Comparison of ENCODE assay signal across 10 cellular contexts in the genomic region with DNA sequence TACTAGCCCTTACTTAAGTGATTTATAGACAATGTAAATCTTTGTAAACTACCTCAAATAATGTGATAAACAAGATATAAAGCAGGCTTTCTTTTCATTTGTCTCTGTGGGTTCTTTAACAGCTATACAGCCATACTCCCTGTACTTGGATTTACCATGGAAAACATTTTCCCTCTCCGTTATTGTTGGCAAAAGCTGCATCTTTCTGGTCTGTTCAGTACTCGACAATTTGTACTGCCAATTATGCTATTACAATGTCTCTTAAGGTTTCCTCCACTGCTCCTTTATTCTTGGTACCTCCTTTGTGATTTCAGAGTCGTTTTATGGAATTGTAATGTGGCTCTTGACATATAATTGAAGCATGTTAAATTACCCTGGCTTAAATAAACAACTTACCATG.
"Had no signal": no experiment of that assay in that cellular context is flagged by ENCODE, and none has a peak within 500 bp of the region (broad histone marks: within the 10 kb centered on the region; RNA-seq: fewer than 3 reads in every experiment).

No MANE protein-coding gene starts in this region.

- DNase-seq: activated CD4-positive, alpha-beta memory T cell treated with anti-CD3 and anti-CD28 coated beads for 36 hours; activated CD8-positive, alpha-beta memory T cell treated with anti-CD3 and anti-CD28 coated beads, Interleukin-2, amount 10 ng/mL, durations not matched to agents 7 days and 5 days; activated naive CD4-positive, alpha-beta T cell treated with anti-CD3 and anti-CD28 coated beads, Interleukin-2, amount 50 U/mL, for 16 hours; activated T-cell treated with anti-CD3 and anti-CD28 coated beads, Interleukin-2, amount 50 U/mL, for 1 hour; heart left ventricle; immature natural killer cell; ovary; right lobe of liver; stimulated activated naive CD8-positive, alpha-beta T cell treated with anti-CD3 and anti-CD28 coated beads, Interleukin-15, Interleukin-2, amounts not matched to agents 100 U/mL and 50 U/mL, for 24 hours; transverse colon had no signal

- ATAC-seq: activated CD8-positive, alpha-beta memory T cell treated with anti-CD3 and anti-CD28 coated beads, Interleukin-2, amount 10 ng/mL, durations not matched to agents 7 days and 5 days; right lobe of liver; stimulated activated naive CD8-positive, alpha-beta T cell treated with anti-CD3 and anti-CD28 coated beads, Interleukin-15, Interleukin-2, amounts not matched to agents 100 U/mL and 50 U/mL, for 24 hours had no signal
